ENCODE assay signal across 22 cellular contexts in the genomic region with DNA sequence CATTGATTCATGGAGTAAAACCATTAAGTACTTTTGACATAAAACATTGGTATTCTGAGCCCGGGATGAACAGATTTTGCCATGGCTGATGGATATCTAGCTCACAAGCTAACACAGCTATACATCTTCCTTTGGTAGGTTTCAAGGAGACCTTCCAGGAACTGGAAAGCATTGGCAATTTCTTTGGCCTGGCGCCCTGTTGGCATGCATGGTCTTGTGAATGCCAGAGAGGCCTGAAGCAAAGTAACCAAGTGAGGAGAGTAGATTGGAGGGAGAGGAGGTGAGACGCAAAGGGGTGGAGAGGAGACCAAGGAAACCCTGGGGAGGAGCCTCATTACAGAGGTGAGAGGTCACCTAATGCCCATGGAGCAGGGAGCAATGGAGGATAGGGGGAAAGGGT.
DNase-seq lines count a peak whose midpoint lies in the region; ATAC-seq and TF ChIP-seq lines count a peak whose summit lies in the region.
"Had no signal": no experiment of that assay in that cellular context is flagged by ENCODE, and none has a peak within 500 bp of the region (broad histone marks: within the 10 kb centered on the region; RNA-seq: fewer than 3 reads in every experiment).

No MANE protein-coding gene starts in this region.

- H3K9me3 ChIP-seq in breast epithelium (no peaks in the 10 kb centered on the region), body of pancreas (no peaks in the 10 kb centered on the region), BE2C (no peaks in the 10 kb centered on the region)
- H3K9me3 ChIP-seq: HAP-1, Peyer's patch had no signal

- no TSS peak for BruUV-seq in MCF 10A (replicated peaks; lab: Mats Ljungman, UMichigan)

- no peak overlapping the region for H3K4me3 Mint-ChIP-seq in MCF 10A (ENCODE audit: unreplicated experiment)
- no peak overlapping the region for H3K4me3 Mint-ChIP-seq in T-helper 2 cell treated with Interferon-gamma antibody and Interleukin-4, amounts not matched to agents 5 μg/mL and 100 μg/mL, for 36 hours
- H3K4me3 Mint-ChIP-seq: HFFc6 had no signal

- POLR2A ChIA-PET in MCF 10A (lab: Yijun Ruan, JAX), result interaction anchor here (0.9 kb wide), 1 partner anchor 57 kb away, joined by 4 read pairs; no protein-coding TSS in a partner anchor

- no peak overlapping the region for H3K27ac ChIP-seq in breast epithelium
- no peak overlapping the region for H3K27ac ChIP-seq in body of pancreas
- no peak overlapping the region for H3K27ac ChIP-seq in foreskin keratinocyte
- H3K27ac ChIP-seq: Peyer's patch, SK-N-MC had no signal

- H3K27ac Mint-ChIP-seq in MCF 10A (ENCODE audit: low read depth, unreplicated experiment), result no peak overlapping the region
- H3K27ac Mint-ChIP-seq in T-helper 2 cell treated with Interferon-gamma antibody and Interleukin-4, amounts not matched to agents 5 μg/mL and 100 μg/mL, for 36 hours, result no peak overlapping the region
- H3K27ac Mint-ChIP-seq: HFFc6 had no signal

- ATAC-seq in body of pancreas (no peak), foreskin keratinocyte (no peak), HG03521 (IDR thresholded peaks at IDR 0.05; ENCODE audit: unreplicated experiment) (no peak), GM21367 (IDR thresholded peaks at IDR 0.05; ENCODE audit: unreplicated experiment) (no peak)

- no peak for TF ChIP-seq CTCF in MCF 10A (IDR thresholded peaks at IDR 0.05; ENCODE audit: unreplicated experiment)
- no peak for TF ChIP-seq CTCF in breast epithelium (IDR thresholded peaks at IDR 0.05)
- TF ChIP-seq CTCF in body of pancreas (IDR thresholded peaks at IDR 0.05), result no peak
- no peak for TF ChIP-seq CTCF in foreskin keratinocyte (conservative IDR thresholded peaks at IDR 0.05)
- no peak for TF ChIP-seq CTCF in BE2C (IDR thresholded peaks at IDR 0.05; ENCODE audit: low read depth, low read length)

- intact Hi-C loops in MCF 10A (cut with micrococcal nuclease) (no loop called here), breast epithelium (cut with DNase I; ENCODE audit: low total_unique reads) (no loop called here), body of pancreas (cut with DNase I) (no loop called here)

- TF ChIP-seq POLR2A in breast epithelium (IDR thresholded peaks at IDR 0.05) (no peak), body of pancreas (IDR thresholded peaks at IDR 0.05) (no peak)

- H3K36me3 ChIP-seq in breast epithelium (no peaks in the 10 kb centered on the region), body of pancreas (replicated peaks in 1 of 2; ENCODE audit: insufficient read depth in 1 of 2, low read depth in 2 of 2) (no peaks in the 10 kb centered on the region), BE2C (no peaks in the 10 kb centered on the region)
- H3K36me3 ChIP-seq: HAP-1, Peyer's patch had no signal

- 69 to 75% methylated on average over 3 of the region's 3 CpGs for WGBS in body of pancreas, 2 donors

- no peaks in the 10 kb centered on the region for H3K27me3 Mint-ChIP-seq in MCF 10A (ENCODE audit: insufficient read depth, unreplicated experiment)
- peaks cover 29% of the 10 kb centered on the region for H3K27me3 Mint-ChIP-seq in T-helper 2 cell treated with Interferon-gamma antibody and Interleukin-4, amounts not matched to agents 5 μg/mL and 100 μg/mL, for 36 hours (ENCODE audit: low read depth)

- DNase-seq in MCF 10A (ENCODE audit: unreplicated experiment) (peak; percentile 62), breast epithelium (ENCODE audit: low spot score in 2 of 2) (no peak), body of pancreas (peak in 3 of 4 donors; percentile 19 to 51 (median 31)), foreskin keratinocyte (peak; percentile 23 to 54), BE2C (no peak)
- DNase-seq in T-helper 2 cell treated with Interferon-gamma antibody and Interleukin-4, amounts not matched to agents 5 μg/mL and 100 μg/mL, for 36 hours (ENCODE audit: low spot score), result no peak
- DNase-seq: 8988T, ACHN, DMS153, DND-41, HFFc6, Kasumi-1, NCI-H1694, NCI-H2029 treated with DMSO at 0.1 percent for 48 hours, NCI-H526, Peyer's patch, SIG-M5, SW 1271 had no signal

- H3K36me3 Mint-ChIP-seq in MCF 10A (ENCODE audit: insufficient read depth, unreplicated experiment), result no peaks in the 10 kb centered on the region
- no peaks in the 10 kb centered on the region for H3K36me3 Mint-ChIP-seq in T-helper 2 cell treated with Interferon-gamma antibody and Interleukin-4, amounts not matched to agents 5 μg/mL and 100 μg/mL, for 36 hours (ENCODE audit: low read depth)

- H3K4me1 Mint-ChIP-seq in MCF 10A (ENCODE audit: insufficient read depth, unreplicated experiment), result peaks cover 22% of the 10 kb centered on the region
- H3K4me1 Mint-ChIP-seq in T-helper 2 cell treated with Interferon-gamma antibody and Interleukin-4, amounts not matched to agents 5 μg/mL and 100 μg/mL, for 36 hours (ENCODE audit: low read depth), result peaks cover 16% of the 10 kb centered on the region

- CTCF ChIA-PET in MCF 10A (lab: Yijun Ruan, JAX), result interaction anchor here (1.0 to 2.3 kb wide), 3 partner anchors 13 to 88 kb away, joined by 3 to 9 read pairs (median 7); no protein-coding TSS in a partner anchor

- H3K4me1 ChIP-seq in breast epithelium (no peaks in the 10 kb centered on the region), body of pancreas (peaks cover 6% of the 10 kb centered on the region), foreskin keratinocyte (no peaks in the 10 kb centered on the region), BE2C (no peaks in the 10 kb centered on the region)

- no peak overlapping the region for H3K4me3 ChIP-seq in breast epithelium
- no peak overlapping the region for H3K4me3 ChIP-seq in body of pancreas
- no peak overlapping the region for H3K4me3 ChIP-seq in BE2C (ENCODE audit: low read depth, low read length)
- H3K4me3 ChIP-seq: HAP-1, Peyer's patch, SK-N-MC had no signal

- H3K9me3 Mint-ChIP-seq in MCF 10A (ENCODE audit: unreplicated experiment), result no peaks in the 10 kb centered on the region
- H3K9me3 Mint-ChIP-seq in T-helper 2 cell treated with Interferon-gamma antibody and Interleukin-4, amounts not matched to agents 5 μg/mL and 100 μg/mL, for 36 hours, result no peaks in the 10 kb centered on the region
- H3K9me3 Mint-ChIP-seq: HFFc6 had no signal

- H3K27me3 ChIP-seq in breast epithelium, result no peaks in the 10 kb centered on the region
- H3K27me3 ChIP-seq in body of pancreas, result no peaks in the 10 kb centered on the region
- H3K27me3 ChIP-seq in foreskin keratinocyte, result no peaks in the 10 kb centered on the region
- H3K27me3 ChIP-seq in BE2C, result no peaks in the 10 kb centered on the region
- H3K27me3 ChIP-seq: Peyer's patch had no signal

Comparison
In these comparisons a context has a peak if more than half of its experiments do, and no peak if none do; other contexts are left out.
1. DNase-seq: peak in MCF 10A (single experiment), body of pancreas (3 of 4) and foreskin keratinocyte (2 of 2); none in breast epithelium (0 of 2), T-helper 2 cell treated with Interferon-gamma antibody and Interleukin-4, amounts not matched to agents 5 μg/mL and 100 μg/mL, for 36 hours (single experiment) and BE2C (single experiment).